Comparison of ENCODE assay signal across 1 cellular context in genomic region chr18:519019-519879, GRCh38.
TF ChIP-seq lines count a peak whose summit lies in the region.

No MANE protein-coding gene starts in this region.

TF ChIP-seq in K562, 482 proteins besides CTCF, POLR2A, EP300 and RAD21 (continued from another document and continues in another):
- peak; percentile 99 for TF ChIP-seq MGA (IDR thresholded peaks at IDR 0.05)
- no peak for TF ChIP-seq CHD1 (IDR thresholded peaks at IDR 0.05; ENCODE audit: low read length)
- no peak for TF ChIP-seq KDM2B (CRISPR knock-in tag; IDR thresholded peaks at IDR 0.05)
- no peak for TF ChIP-seq SMARCB1 (IDR thresholded peaks at IDR 0.05; ENCODE audit: insufficient read length, low read depth)
- no peak for TF ChIP-seq ZNF121 (CRISPR knock-in tag; conservative IDR thresholded peaks at IDR 0.05)
- TF ChIP-seq U2AF2 (optimal IDR thresholded peaks at IDR 0.05; ENCODE audit: low read depth, low read length): no peak
- TF ChIP-seq LCOR (CRISPR knock-in tag; IDR thresholded peaks at IDR 0.05): no peak
- TF ChIP-seq UBTF (IDR thresholded peaks at IDR 0.05; ENCODE audit: borderline replicate concordance in 1 of 2, low read depth in 2 of 2, low read length in 2 of 2): no peak
- TF ChIP-seq SMAD1 (IDR thresholded peaks at IDR 0.05; ENCODE audit: low read depth, low read length, partially characterized antibody): no peak
- no peak for TF ChIP-seq BDP1 (IDR thresholded peaks at IDR 0.05; ENCODE audit: insufficient read depth, insufficient read length)
- no peak for TF ChIP-seq HCFC1 (IDR thresholded peaks at IDR 0.05; ENCODE audit: low read depth, low read length)
- no peak for TF ChIP-seq ZNF24 (IDR thresholded peaks at IDR 0.05)
- peak; percentile 41 for TF ChIP-seq MEIS2 (IDR thresholded peaks at IDR 0.05; ENCODE audit: partially characterized antibody)
- TF ChIP-seq ZNF639 (CRISPR knock-in tag; conservative IDR thresholded peaks at IDR 0.05 in 1 of 2, IDR thresholded peaks at IDR 0.05 in 1 of 2): peak in 1 of 2 experiments; percentile 86; a peak in 1 of 4 replicates
- TF ChIP-seq PURB (CRISPR knock-in tag; IDR thresholded peaks at IDR 0.05; ENCODE audit: low read depth): no peak
- peak; percentile 63 for TF ChIP-seq ATF7 (IDR thresholded peaks at IDR 0.05)
- TF ChIP-seq ATF1 (CRISPR knock-in tag; IDR thresholded peaks at IDR 0.05): no peak
- 0 out of 2 replicates have a peak, but pooled peaks have one; percentile 58 for TF ChIP-seq ATF1 (tag; IDR thresholded peaks at IDR 0.05)
- no peak for TF ChIP-seq SRSF3 (IDR thresholded peaks at IDR 0.05; ENCODE audit: insufficient read depth, low read length)
- no peak for TF ChIP-seq HNRNPLL (IDR thresholded peaks at IDR 0.05; ENCODE audit: low read depth, low read length, poor library complexity, severe bottlenecking)
- peak; percentile 81; the same call in 1 of the 2 replicates for TF ChIP-seq ZNF197 (CRISPR knock-in tag; IDR thresholded peaks at IDR 0.05; ENCODE audit: low read depth)
- no peak for TF ChIP-seq PRPF4 (IDR thresholded peaks at IDR 0.05; ENCODE audit: insufficient read depth, low read depth, low read length, poor library complexity, severe bottlenecking)
- TF ChIP-seq PHTF2 (CRISPR knock-in tag; IDR thresholded peaks at IDR 0.05): no peak
- peak; percentile 80 for TF ChIP-seq CUX1 (CRISPR knock-in tag; IDR thresholded peaks at IDR 0.05)
- TF ChIP-seq RNF2 (IDR thresholded peaks at IDR 0.05): peak; percentile 64; the same call in 1 of the 2 replicates
- TF ChIP-seq CSDE1 (IDR thresholded peaks at IDR 0.05): no peak
- no peak for TF ChIP-seq NR2C1 (IDR thresholded peaks at IDR 0.05)
- TF ChIP-seq NR2C1 (tag; IDR thresholded peaks at IDR 0.05): peak; percentile 37; the same call in 1 of the 2 replicates
- peak; percentile 50 for TF ChIP-seq ETV1 (tag; conservative IDR thresholded peaks at IDR 0.05; ENCODE audit: low read depth)
- no peak for TF ChIP-seq TAF7 (tag; IDR thresholded peaks at IDR 0.05)
- no peak for TF ChIP-seq REST (CRISPR knock-in tag; IDR thresholded peaks at IDR 0.05; ENCODE audit: low read depth)
- TF ChIP-seq THRAP3 (IDR thresholded peaks at IDR 0.05; ENCODE audit: borderline replicate concordance): no peak
- no peak for TF ChIP-seq MLLT1 (IDR thresholded peaks at IDR 0.05)
- TF ChIP-seq ARNT (IDR thresholded peaks at IDR 0.05): no peak
